ENCODE assay signal across 1 cellular context in genomic region chr19:2648528-2648937, GRCh38.
TF ChIP-seq lines count a peak whose summit lies in the region.

No MANE protein-coding gene starts in this region.

TF ChIP-seq in HEK293, 187 proteins besides CTCF, POLR2A, EP300 and RAD21 (continued from another document and continues in another):
- TF ChIP-seq, protein P1, sequence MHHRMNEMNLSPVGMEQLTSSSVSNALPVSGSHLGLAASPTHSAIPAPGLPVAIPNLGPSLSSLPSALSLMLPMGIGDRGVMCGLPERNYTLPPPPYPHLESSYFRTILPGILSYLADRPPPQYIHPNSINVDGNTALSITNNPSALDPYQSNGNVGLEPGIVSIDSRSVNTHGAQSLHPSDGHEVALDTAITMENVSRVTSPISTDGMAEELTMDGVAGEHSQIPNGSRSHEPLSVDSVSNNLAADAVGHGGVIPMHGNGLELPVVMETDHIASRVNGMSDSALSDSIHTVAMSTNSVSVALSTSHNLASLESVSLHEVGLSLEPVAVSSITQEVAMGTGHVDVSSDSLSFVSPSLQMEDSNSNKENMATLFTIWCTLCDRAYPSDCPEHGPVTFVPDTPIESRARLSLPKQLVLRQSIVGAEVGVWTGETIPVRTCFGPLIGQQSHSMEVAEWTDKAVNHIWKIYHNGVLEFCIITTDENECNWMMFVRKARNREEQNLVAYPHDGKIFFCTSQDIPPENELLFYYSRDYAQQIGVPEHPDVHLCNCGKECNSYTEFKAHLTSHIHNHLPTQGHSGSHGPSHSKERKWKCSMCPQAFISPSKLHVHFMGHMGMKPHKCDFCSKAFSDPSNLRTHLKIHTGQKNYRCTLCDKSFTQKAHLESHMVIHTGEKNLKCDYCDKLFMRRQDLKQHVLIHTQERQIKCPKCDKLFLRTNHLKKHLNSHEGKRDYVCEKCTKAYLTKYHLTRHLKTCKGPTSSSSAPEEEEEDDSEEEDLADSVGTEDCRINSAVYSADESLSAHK (tag by site-specific recombination; IDR thresholded peaks at IDR 0.05): no peak
- no peak for TF ChIP-seq ZNF544 (tag by site-specific recombination; IDR thresholded peaks at IDR 0.05)
- TF ChIP-seq ZFHX2 (tag by site-specific recombination; conservative IDR thresholded peaks at IDR 0.05): no peak
- TF ChIP-seq ZNF560 (tag by site-specific recombination; IDR thresholded peaks at IDR 0.05; ENCODE audit: borderline replicate concordance): 0 out of 2 replicates have a peak, but pooled peaks have one; percentile 66
- TF ChIP-seq SALL2 (tag by site-specific recombination; IDR thresholded peaks at IDR 0.05; ENCODE audit: borderline replicate concordance): no peak
- no peak for TF ChIP-seq ZNF398 (tag by site-specific recombination; IDR thresholded peaks at IDR 0.05)
- TF ChIP-seq, protein P2, sequence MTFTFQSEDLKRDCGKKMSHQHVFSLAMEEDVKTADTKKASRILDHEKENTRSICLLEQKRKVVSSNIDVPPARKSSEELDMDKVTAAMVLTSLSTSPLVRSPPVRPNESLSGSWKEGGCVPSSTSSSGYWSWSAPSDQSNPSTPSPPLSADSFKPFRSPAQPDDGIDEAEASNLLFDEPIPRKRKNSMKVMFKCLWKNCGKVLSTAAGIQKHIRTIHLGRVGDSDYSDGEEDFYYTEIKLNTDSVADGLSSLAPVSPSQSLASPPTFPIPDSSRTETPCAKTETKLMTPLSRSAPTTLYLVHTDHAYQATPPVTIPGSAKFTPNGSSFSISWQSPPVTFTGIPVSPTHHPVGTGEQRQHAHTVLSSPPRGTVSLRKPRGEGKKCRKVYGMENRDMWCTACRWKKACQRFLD (tag by site-specific recombination; IDR thresholded peaks at IDR 0.05): no peak
- TF ChIP-seq PATZ1 (tag by site-specific recombination; IDR thresholded peaks at IDR 0.05): 0 out of 2 replicates have a peak, but pooled peaks have one; percentile 23
- TF ChIP-seq OVOL3 (tag by site-specific recombination; IDR thresholded peaks at IDR 0.05): no peak
- no peak; the same call in 1 of the 2 replicates for TF ChIP-seq ZNF843 (tag by site-specific recombination; IDR thresholded peaks at IDR 0.05)
- no peak; the same call in 1 of the 2 replicates for TF ChIP-seq ZNF664 (tag by site-specific recombination; IDR thresholded peaks at IDR 0.05)
- TF ChIP-seq ZBTB21 (tag by site-specific recombination; IDR thresholded peaks at IDR 0.05): no peak
- TF ChIP-seq ZNF335 (tag by site-specific recombination; conservative IDR thresholded peaks at IDR 0.05): peak; percentile 32; the same call in 1 of the 2 replicates
- peak; percentile 95 for TF ChIP-seq TRIM28 (IDR thresholded peaks at IDR 0.05; ENCODE audit: borderline replicate concordance, low read length)
- TF ChIP-seq ZNF677 (tag by site-specific recombination; IDR thresholded peaks at IDR 0.05): no peak; the same call in 1 of the 2 replicates
- TF ChIP-seq SCRT1 (tag by site-specific recombination; IDR thresholded peaks at IDR 0.05; ENCODE audit: borderline replicate concordance): no peak
- TF ChIP-seq ZBTB10 (tag by site-specific recombination; IDR thresholded peaks at IDR 0.05): peak; percentile 57
- peak; percentile 57; the same call in 1 of the 2 replicates for TF ChIP-seq REST (tag by site-specific recombination; IDR thresholded peaks at IDR 0.05)
- no peak for TF ChIP-seq WT1 (tag by site-specific recombination; IDR thresholded peaks at IDR 0.05)
- peak; percentile 46; the same call in 1 of the 2 replicates for TF ChIP-seq ZNF10 (tag by site-specific recombination; IDR thresholded peaks at IDR 0.05)
- peak; percentile 47 for TF ChIP-seq GLIS1 (tag by site-specific recombination; IDR thresholded peaks at IDR 0.05)
- peak; percentile 82; the same call in 1 of the 2 replicates for TF ChIP-seq BCL11B (tag by site-specific recombination; IDR thresholded peaks at IDR 0.05; ENCODE audit: low read depth)
- TF ChIP-seq MZF1 (tag by site-specific recombination; IDR thresholded peaks at IDR 0.05; ENCODE audit: borderline replicate concordance): no peak
- no peak for TF ChIP-seq ZNF792 (tag by site-specific recombination; IDR thresholded peaks at IDR 0.05)
- TF ChIP-seq, protein P3, sequence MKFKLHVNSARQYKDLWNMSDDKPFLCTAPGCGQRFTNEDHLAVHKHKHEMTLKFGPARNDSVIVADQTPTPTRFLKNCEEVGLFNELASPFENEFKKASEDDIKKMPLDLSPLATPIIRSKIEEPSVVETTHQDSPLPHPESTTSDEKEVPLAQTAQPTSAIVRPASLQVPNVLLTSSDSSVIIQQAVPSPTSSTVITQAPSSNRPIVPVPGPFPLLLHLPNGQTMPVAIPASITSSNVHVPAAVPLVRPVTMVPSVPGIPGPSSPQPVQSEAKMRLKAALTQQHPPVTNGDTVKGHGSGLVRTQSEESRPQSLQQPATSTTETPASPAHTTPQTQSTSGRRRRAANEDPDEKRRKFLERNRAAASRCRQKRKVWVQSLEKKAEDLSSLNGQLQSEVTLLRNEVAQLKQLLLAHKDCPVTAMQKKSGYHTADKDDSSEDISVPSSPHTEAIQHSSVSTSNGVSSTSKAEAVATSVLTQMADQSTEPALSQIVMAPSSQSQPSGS (tag by site-specific recombination; IDR thresholded peaks at IDR 0.05; ENCODE audit: low read depth): no peak
- TF ChIP-seq ZIC2 (tag by site-specific recombination; IDR thresholded peaks at IDR 0.05): peak; percentile 28; the same call in 1 of the 2 replicates
- TF ChIP-seq ZNF221 (tag by site-specific recombination; IDR thresholded peaks at IDR 0.05; ENCODE audit: borderline replicate concordance): no peak
- TF ChIP-seq RBAK (tag by site-specific recombination; IDR thresholded peaks at IDR 0.05): 0 out of 2 replicates have a peak, but pooled peaks have one; percentile 61
- no peak for TF ChIP-seq ZNF561 (tag by site-specific recombination; IDR thresholded peaks at IDR 0.05; ENCODE audit: borderline replicate concordance)
- TF ChIP-seq, protein P4, sequence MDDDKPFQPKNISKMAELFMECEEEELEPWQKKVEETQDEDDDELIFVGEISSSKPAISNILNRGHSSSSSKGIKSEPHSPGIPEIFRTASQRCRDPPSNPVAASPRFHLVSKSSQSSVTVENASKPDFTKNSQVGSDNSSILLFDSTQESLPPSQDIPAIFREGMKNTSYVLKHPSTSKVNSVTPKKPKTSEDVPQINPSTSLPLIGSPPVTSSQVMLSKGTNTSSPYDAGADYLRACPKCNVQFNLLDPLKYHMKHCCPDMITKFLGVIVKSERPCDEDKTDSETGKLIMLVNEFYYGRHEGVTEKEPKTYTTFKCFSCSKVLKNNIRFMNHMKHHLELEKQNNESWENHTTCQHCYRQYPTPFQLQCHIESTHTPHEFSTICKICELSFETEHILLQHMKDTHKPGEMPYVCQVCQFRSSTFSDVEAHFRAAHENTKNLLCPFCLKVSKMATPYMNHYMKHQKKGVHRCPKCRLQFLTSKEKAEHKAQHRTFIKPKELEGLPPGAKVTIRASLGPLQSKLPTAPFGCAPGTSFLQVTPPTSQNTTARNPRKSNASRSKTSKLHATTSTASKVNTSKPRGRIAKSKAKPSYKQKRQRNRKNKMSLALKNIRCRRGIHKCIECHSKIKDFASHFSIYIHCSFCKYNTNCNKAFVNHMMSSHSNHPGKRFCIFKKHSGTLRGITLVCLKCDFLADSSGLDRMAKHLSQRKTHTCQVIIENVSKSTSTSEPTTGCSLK (tag by site-specific recombination; IDR thresholded peaks at IDR 0.05): no peak
- TF ChIP-seq ZSCAN16 (tag by site-specific recombination; IDR thresholded peaks at IDR 0.05): no peak
- no peak for TF ChIP-seq ZNF37A (tag by site-specific recombination; IDR thresholded peaks at IDR 0.05)
- TF ChIP-seq ZNF449 (tag by site-specific recombination; IDR thresholded peaks at IDR 0.05): no peak
- TF ChIP-seq, protein P5, sequence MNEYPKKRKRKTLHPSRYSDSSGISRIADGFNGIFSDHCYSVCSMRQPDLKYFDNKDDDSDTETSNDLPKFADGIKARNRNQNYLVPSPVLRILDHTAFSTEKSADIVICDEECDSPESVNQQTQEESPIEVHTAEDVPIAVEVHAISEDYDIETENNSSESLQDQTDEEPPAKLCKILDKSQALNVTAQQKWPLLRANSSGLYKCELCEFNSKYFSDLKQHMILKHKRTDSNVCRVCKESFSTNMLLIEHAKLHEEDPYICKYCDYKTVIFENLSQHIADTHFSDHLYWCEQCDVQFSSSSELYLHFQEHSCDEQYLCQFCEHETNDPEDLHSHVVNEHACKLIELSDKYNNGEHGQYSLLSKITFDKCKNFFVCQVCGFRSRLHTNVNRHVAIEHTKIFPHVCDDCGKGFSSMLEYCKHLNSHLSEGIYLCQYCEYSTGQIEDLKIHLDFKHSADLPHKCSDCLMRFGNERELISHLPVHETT (tag by site-specific recombination; IDR thresholded peaks at IDR 0.05): peak; percentile 86
